7 cellular contexts compared by ENCODE assay signal in the genomic region with DNA sequence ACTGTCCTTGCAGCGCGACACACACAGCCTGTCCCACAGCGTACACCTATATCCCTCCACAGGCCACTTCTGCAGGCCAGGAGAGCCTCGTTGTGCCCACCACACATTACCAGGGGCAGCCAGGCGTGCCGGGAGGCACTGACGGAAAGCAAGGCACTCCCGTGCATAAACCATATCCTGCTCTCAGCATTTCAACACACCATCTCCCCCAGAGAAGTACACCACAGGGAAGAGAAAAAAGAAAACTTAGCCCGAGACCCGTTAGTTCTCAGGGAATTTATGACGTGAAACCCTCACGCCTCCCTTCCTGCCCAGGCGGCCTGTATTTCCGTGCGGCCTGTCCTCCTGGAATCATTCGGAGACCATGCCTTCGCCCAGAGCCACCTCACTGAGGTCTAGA. TPM values are rescaled to one million over a fixed set of nuclear protein-coding genes. Genes with fewer than 3 reads are reported as not detected.
"Had no signal": no experiment of that assay in that cellular context is flagged by ENCODE, and none has a peak within 500 bp of the region (broad histone marks: within the 10 kb centered on the region; RNA-seq: fewer than 3 reads in every experiment).

No MANE protein-coding gene starts in this region.

- H3K27ac Mint-ChIP-seq: IgD-negative memory B cell had no signal

- H3K9ac ChIP-seq: GM23248 had no signal

- H3K27me3 Mint-ChIP-seq: IgD-negative memory B cell had no signal

- H2AFZ ChIP-seq: GM23248 had no signal

- H3K27ac ChIP-seq: GM23248, HL-60 had no signal

- H3K4me3 Mint-ChIP-seq: H9 had no signal

- H3K4me3 ChIP-seq: GM23248 had no signal

- H3K4me1 Mint-ChIP-seq: H9, IgD-negative memory B cell had no signal

- ATAC-seq: HepG2 had no signal

- DNase-seq: GM23248, H9, HCEC 1CT had no signal

RNA-seq across cellular contexts. Expression of gene SALL3, which starts 24.6 kb away (rescaled TPM):
- total RNA-seq: GM23248, HepG2, HT1080 had no signal
- polyA plus RNA-seq: GM23248, HepG2, IgD-negative memory B cell had no signal
